ENCODE assay signal across 15 cellular contexts in the genomic region with DNA sequence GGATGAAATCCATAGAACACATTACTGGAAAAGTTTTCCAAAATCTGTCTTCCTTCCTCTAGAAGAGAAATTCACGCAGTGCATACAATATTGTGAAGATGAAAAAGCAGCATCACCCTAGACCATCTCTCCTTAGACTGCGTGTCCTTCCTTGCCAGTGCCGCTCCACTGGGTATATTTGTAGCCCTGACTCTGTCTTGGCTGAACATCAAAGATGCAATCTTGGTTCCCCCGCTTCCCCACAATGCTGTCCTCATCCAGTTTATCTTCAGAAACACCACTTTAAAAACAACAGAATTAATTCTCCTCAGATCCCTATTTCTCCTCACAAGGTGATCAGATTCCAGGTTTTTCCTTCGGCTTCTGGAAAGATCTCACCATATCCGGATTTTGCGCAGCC. TPM values are rescaled to one million over a fixed set of nuclear protein-coding genes. Genes with fewer than 3 reads are reported as not detected.
DNase-seq lines count a peak whose midpoint lies in the region; ATAC-seq and TF ChIP-seq lines count a peak whose summit lies in the region.
"Had no signal": no experiment of that assay in that cellular context is flagged by ENCODE, and none has a peak within 500 bp of the region (broad histone marks: within the 10 kb centered on the region; RNA-seq: fewer than 3 reads in every experiment).

No MANE protein-coding gene starts in this region.

- H3K27me3 ChIP-seq in SK-N-SH (ENCODE audit: insufficient read depth) = no peaks in the 10 kb centered on the region
- no peaks in the 10 kb centered on the region for H3K27me3 ChIP-seq in mesenchymal stem cell (ENCODE audit: control insufficient read depth in 1 of 2, insufficient read depth in 1 of 2, low read length in 2 of 2)
- no peaks in the 10 kb centered on the region for H3K27me3 ChIP-seq in stomach

- H2BK5ac ChIP-seq in mesenchymal stem cell (ENCODE audit: low read depth, low read length, poor library complexity, severe bottlenecking) = no peak overlapping the region

- peak overlapping the region; percentile 17 to 97; a peak in 2 of 4 replicates for H3K27ac ChIP-seq in SK-N-SH (ENCODE audit: low read depth in 2 of 2, low read length in 1 of 2)
- H3K27ac ChIP-seq in mesenchymal stem cell (ENCODE audit: low read length, poor library complexity, severe bottlenecking) = peak overlapping the region; percentile 72
- H3K27ac ChIP-seq in stomach = peak overlapping the region in 4 of 5 donors; percentile 35 to 79 (median 66)

- H3K27ac Mint-ChIP-seq in activated CD4-positive, alpha-beta memory T cell treated with anti-CD3 and anti-CD28 coated beads for 36 hours = no peak overlapping the region
- H3K27ac Mint-ChIP-seq: natural killer cell had no signal

- no peak for TF ChIP-seq RAD21 in SK-N-SH (IDR thresholded peaks at IDR 0.05; ENCODE audit: low read length)

- WGBS in SK-N-SH (ENCODE audit: low lambda C conversion rate) = 35% methylated on average over 7 of the region's 7 CpGs
- 91% methylated on average over 7 of the region's 7 CpGs for WGBS in mesenchymal stem cell
- 67 to 75% (median 71%) methylated on average over 7 of the region's 7 CpGs for WGBS in stomach, 5 donors

- no peak for ATAC-seq in HG03520 (IDR thresholded peaks at IDR 0.05; ENCODE audit: unreplicated experiment)
- no peak for ATAC-seq in HG02885 (IDR thresholded peaks at IDR 0.05; ENCODE audit: poor library complexity, unreplicated experiment)
- ATAC-seq: natural killer cell had no signal

- peaks cover 20% of the 10 kb centered on the region for H3K79me1 ChIP-seq in mesenchymal stem cell (replicated peaks; ENCODE audit: low read length, poor library complexity, severe bottlenecking)

- intact Hi-C loops in stomach (cut with DNase I; ENCODE audit: low total_unique reads) = no loop called here
- intact Hi-C loops in activated CD4-positive, alpha-beta memory T cell treated with anti-CD3 and anti-CD28 coated beads for 36 hours (cut with micrococcal nuclease) = no loop called here

- H3K9me3 Mint-ChIP-seq in activated CD4-positive, alpha-beta memory T cell treated with anti-CD3 and anti-CD28 coated beads for 36 hours = no peaks in the 10 kb centered on the region
- H3K9me3 Mint-ChIP-seq: natural killer cell had no signal

- H3K36me3 ChIP-seq in SK-N-SH (replicated peaks in 1 of 2; ENCODE audit: control insufficient read depth in 1 of 2, insufficient read depth in 2 of 2, low read length in 1 of 2) (no peaks in the 10 kb centered on the region), mesenchymal stem cell (ENCODE audit: control insufficient read depth in 1 of 2, insufficient read depth in 2 of 2, low read depth in 1 of 2, low read length in 2 of 2) (no peaks in the 10 kb centered on the region), stomach (no peaks in the 10 kb centered on the region)

- H4K20me1 ChIP-seq in SK-N-SH (ENCODE audit: insufficient read depth) = no peaks in the 10 kb centered on the region

- H3K14ac ChIP-seq in mesenchymal stem cell (ENCODE audit: low read length in 2 of 2) = no peak overlapping the region

- H3K9me2 ChIP-seq in SK-N-SH = no peaks in the 10 kb centered on the region

- peak; percentile 66 for DNase-seq in SK-N-SH
- peak; percentile 78 for DNase-seq in amniotic epithelial cell (ENCODE audit: low read depth)
- no peak for DNase-seq in mesenchymal stem cell
- DNase-seq in stomach = no peak
- no peak for DNase-seq in activated CD4-positive, alpha-beta memory T cell treated with anti-CD3 and anti-CD28 coated beads for 36 hours
- DNase-seq: activated CD4-positive, alpha-beta T cell treated with anti-CD3 and anti-CD28 coated beads, Interleukin-2, amount 50 U/mL, for 1 hour; hippocampal formation; islet precursor cell; natural killer cell; RPMI8226; SW 1271 had no signal

- no peak overlapping the region for H2AFZ ChIP-seq in SK-N-SH (ENCODE audit: low read depth)
- H2AFZ ChIP-seq in mesenchymal stem cell (ENCODE audit: low read depth, low read length) = no peak overlapping the region

- H3K9me3 ChIP-seq in SK-N-SH (no peaks in the 10 kb centered on the region), mesenchymal stem cell (ENCODE audit: control insufficient read depth, low read length) (no peaks in the 10 kb centered on the region), stomach (no peaks in the 10 kb centered on the region)

- H3K27me3 Mint-ChIP-seq in activated CD4-positive, alpha-beta memory T cell treated with anti-CD3 and anti-CD28 coated beads for 36 hours = peaks cover 19% of the 10 kb centered on the region

- peak overlapping the region; percentile 26 for H2AK5ac ChIP-seq in mesenchymal stem cell (ENCODE audit: low read length, severe bottlenecking)

- no peaks in the 10 kb centered on the region for H3F3A ChIP-seq in SK-N-SH (replicated peaks; ENCODE audit: insufficient read depth)

- TF ChIP-seq EP300 in SK-N-SH (IDR thresholded peaks at IDR 0.05; ENCODE audit: borderline replicate concordance in 1 of 2, low read depth in 1 of 2, low read length in 1 of 2) (no peak), stomach (IDR thresholded peaks at IDR 0.05) (no peak)

- no peak overlapping the region for H2BK15ac ChIP-seq in mesenchymal stem cell (ENCODE audit: low read depth, poor library complexity, severe bottlenecking)

- H3K4me2 ChIP-seq in SK-N-SH (peak overlapping the region; percentile 45; the same call in 1 of the 2 replicates), mesenchymal stem cell (ENCODE audit: low read length, poor library complexity, severe bottlenecking) (no peak overlapping the region)

- TF ChIP-seq POLR2A in stomach (IDR thresholded peaks at IDR 0.05) = no peak

- no peaks in the 10 kb centered on the region for H3K36me3 Mint-ChIP-seq in activated CD4-positive, alpha-beta memory T cell treated with anti-CD3 and anti-CD28 coated beads for 36 hours
- H3K36me3 Mint-ChIP-seq: natural killer cell had no signal

- TF ChIP-seq CTCF in SK-N-SH (IDR thresholded peaks at IDR 0.05) (no peak), stomach (IDR thresholded peaks at IDR 0.05) (no peak)

- peak overlapping the region; percentile 42 for H2BK120ac ChIP-seq in mesenchymal stem cell (ENCODE audit: low read depth, low read length)

- H4K91ac ChIP-seq in mesenchymal stem cell (ENCODE audit: low read length) = no peak overlapping the region

- H3K23ac ChIP-seq in mesenchymal stem cell (ENCODE audit: low read length in 2 of 2) = no peak overlapping the region

- H3K4me1 Mint-ChIP-seq in activated CD4-positive, alpha-beta memory T cell treated with anti-CD3 and anti-CD28 coated beads for 36 hours (ENCODE audit: low read depth) = no peaks in the 10 kb centered on the region
- H3K4me1 Mint-ChIP-seq: natural killer cell had no signal

- H3K4me3 ChIP-seq in SK-N-SH (ENCODE audit: low read depth in 2 of 2, low read length in 1 of 2) (no peak overlapping the region), mesenchymal stem cell (ENCODE audit: insufficient read depth in 1 of 2, low read depth in 1 of 2, low read length in 2 of 2) (no peak overlapping the region), stomach (no peak overlapping the region)
- H3K4me3 ChIP-seq: GM23248 had no signal

- H3K79me2 ChIP-seq in SK-N-SH (ENCODE audit: insufficient read depth) = no peaks in the 10 kb centered on the region

- no peak overlapping the region for H3K4me3 Mint-ChIP-seq in activated CD4-positive, alpha-beta memory T cell treated with anti-CD3 and anti-CD28 coated beads for 36 hours
- H3K4me3 Mint-ChIP-seq: natural killer cell had no signal

- H2BK12ac ChIP-seq in mesenchymal stem cell (ENCODE audit: low read length in 2 of 2) = peak overlapping the region in 1 of 2 experiments; percentile 23

- POLR2A ChIA-PET in SK-N-SH (lab: Yijun Ruan, JAX) = interaction anchor here (0.6 kb wide), 1 partner anchor 52 kb away, joined by 3 read pairs; no protein-coding TSS in a partner anchor
- POLR2A ChIA-PET in activated CD4-positive, alpha-beta memory T cell treated with anti-CD3 and anti-CD28 coated beads for 36 hours (lab: Charles Lee) = no interaction called here

- H3K18ac ChIP-seq in mesenchymal stem cell (ENCODE audit: low read depth in 1 of 2, low read length in 2 of 2) = no peak overlapping the region

- no peak overlapping the region for H3K9ac ChIP-seq in SK-N-SH
- peak overlapping the region; percentile 54 for H3K9ac ChIP-seq in mesenchymal stem cell (ENCODE audit: low read length)
- H3K9ac ChIP-seq: GM23248 had no signal

- H3K4me1 ChIP-seq in SK-N-SH (ENCODE audit: control insufficient read depth in 1 of 2, insufficient read depth in 2 of 2, low read depth in 1 of 2, low read length in 1 of 2) = peaks cover 18 to 60% of the 10 kb centered on the region in 2 experiments; a peak in 3 of 4 replicates
- peaks cover 41% of the 10 kb centered on the region for H3K4me1 ChIP-seq in mesenchymal stem cell (ENCODE audit: control insufficient read depth, insufficient read depth, low read depth, low read length)
- H3K4me1 ChIP-seq in stomach = peaks cover 47 to 96% (median 66%) of the 10 kb centered on the region in 4 donors

- no peak overlapping the region for H4K8ac ChIP-seq in mesenchymal stem cell (ENCODE audit: low read length)

- H3K4ac ChIP-seq in mesenchymal stem cell (ENCODE audit: low read depth in 1 of 2, low read length in 2 of 2) = no peak overlapping the region

- CTCF ChIA-PET in SK-N-SH (lab: Yijun Ruan, JAX) = interaction anchor here (1.3 to 2.3 kb wide), 2 partner anchors 54 to 137 kb away, joined by 3 to 10 read pairs; a partner anchor contains a TSS
- CTCF ChIA-PET in activated CD4-positive, alpha-beta memory T cell treated with anti-CD3 and anti-CD28 coated beads for 36 hours (lab: Charles Lee) = no interaction called here

TF ChIP-seq in SK-N-SH, 30 proteins besides CTCF, POLR2A, EP300 and RAD21:
- peak; percentile 71 for TF ChIP-seq GATA2 (CRISPR knock-in tag; IDR thresholded peaks at IDR 0.05)
- TF ChIP-seq, protein P1, sequence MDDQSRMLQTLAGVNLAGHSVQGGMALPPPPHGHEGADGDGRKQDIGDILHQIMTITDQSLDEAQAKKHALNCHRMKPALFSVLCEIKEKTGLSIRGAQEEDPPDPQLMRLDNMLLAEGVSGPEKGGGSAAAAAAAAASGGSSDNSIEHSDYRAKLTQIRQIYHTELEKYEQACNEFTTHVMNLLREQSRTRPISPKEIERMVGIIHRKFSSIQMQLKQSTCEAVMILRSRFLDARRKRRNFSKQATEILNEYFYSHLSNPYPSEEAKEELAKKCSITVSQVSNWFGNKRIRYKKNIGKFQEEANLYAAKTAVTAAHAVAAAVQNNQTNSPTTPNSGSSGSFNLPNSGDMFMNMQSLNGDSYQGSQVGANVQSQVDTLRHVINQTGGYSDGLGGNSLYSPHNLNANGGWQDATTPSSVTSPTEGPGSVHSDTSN (IDR thresholded peaks at IDR 0.05) = no peak

RNA-seq across cellular contexts. Expression of a gene that starts 53.9 kb away (rescaled TPM):
- polyA plus RNA-seq in SK-N-SH (2012; rRNA removed) (0.34 and 0.43 TPM in 2 replicates), stomach (10 to 100 TPM in 1 of 3 donors, 1 to 10 TPM in 2; 3.0 to 12.0 (median 7.6) TPM)
- 0.30 and 0.52 TPM in 2 replicates for polyA plus RNA-seq in SK-N-SH (2012; cell fraction: cytosol; rRNA removed)
- 0.43 and 1.3 TPM in 2 replicates for polyA plus RNA-seq in SK-N-SH (2012; cell fraction: nucleus; rRNA removed)
- 7.6 TPM for polyA plus RNA-seq in mesenchymal stem cell (2013, experiment 1 of 2)
- 7.8 TPM for polyA plus RNA-seq in mesenchymal stem cell (2013, experiment 2 of 2)
- total RNA-seq in stomach = 10 to 100 TPM in 3 of 5 donors, 1 to 10 TPM in 2; 6.1 to 21.4 (median 15.6) TPM
- total RNA-seq in activated CD4-positive, alpha-beta memory T cell treated with anti-CD3 and anti-CD28 coated beads for 36 hours = under 1 TPM; 0.05 to 0.31 TPM
- polyA plus RNA-seq: aorta had no signal

Comparison
In these comparisons a context has a peak if more than half of its experiments do, and no peak if none do; other contexts are left out.
1. DNase-seq: peak in SK-N-SH (single experiment) and amniotic epithelial cell (single experiment); none in mesenchymal stem cell (single experiment), stomach (single experiment) and activated CD4-positive, alpha-beta memory T cell treated with anti-CD3 and anti-CD28 coated beads for 36 hours (single experiment).
2. RNA of a gene that starts 53.9 kb away (total RNA-seq): 6.1 to 21.4 TPM in stomach; 0.05 to 0.31 TPM in activated CD4-positive, alpha-beta memory T cell treated with anti-CD3 and anti-CD28 coated beads for 36 hours; every median in the first group is over 4 times any median in the second.
3. Peak in every context shown above with its lines, with median percentiles within 50 percentile points of each other: H3K27ac ChIP-seq.